Comparison of ENCODE assay signal across 8 cellular contexts in the genomic region with DNA sequence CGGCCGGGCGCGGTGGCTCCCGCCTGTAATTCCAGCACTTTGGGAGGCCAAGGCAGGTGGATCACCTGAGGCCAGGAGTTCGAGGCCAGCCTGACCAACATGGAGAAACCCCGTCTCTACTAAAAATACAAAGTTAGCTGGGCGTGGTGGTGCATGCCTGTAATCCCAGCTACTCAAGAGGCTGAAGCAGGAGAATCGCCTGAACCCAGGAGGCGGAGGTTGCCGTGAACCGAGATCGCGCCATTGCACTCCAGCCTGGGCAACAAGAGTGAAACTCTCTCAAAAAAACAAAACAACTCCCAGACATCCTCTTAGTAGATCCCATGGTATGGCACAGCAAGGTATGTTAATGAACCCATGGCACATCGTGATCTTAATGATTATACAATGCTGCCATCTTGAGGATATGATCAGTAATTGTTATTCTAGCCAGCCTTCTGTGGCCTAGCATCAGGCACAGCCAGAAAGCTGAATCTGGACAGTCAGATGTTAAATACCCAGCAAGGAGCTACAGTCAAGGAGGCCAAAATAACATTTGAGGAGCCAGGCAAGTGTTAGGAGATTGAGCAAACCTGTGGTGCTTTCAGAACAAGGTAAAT. TPM values are rescaled to one million over a fixed set of nuclear protein-coding genes. Genes with fewer than 3 reads are reported as not detected.
DNase-seq lines count a peak whose midpoint lies in the region; ATAC-seq and TF ChIP-seq lines count a peak whose summit lies in the region.
"Not testable (repeated sequence)": the region's sequence is repeated elsewhere in the genome, so short reads cannot be mapped to it uniquely, and the experiment has no call there.

No MANE protein-coding gene starts in this region.

- DNase-seq in GM04504 (ENCODE audit: low read depth) (peak; percentile 58), HS-5 (ENCODE audit: low read depth) (peak; percentile 75), NCI-H526 (lab: John Stamatoyannopoulos, UW) (peak; percentile 64 to 87), midbrain (lab: John Stamatoyannopoulos, UW) (peak; percentile 76)
- DNase-seq in activated CD4-positive, alpha-beta T cell treated with anti-CD3 and anti-CD28 coated beads, Interleukin-2, amount 10 ng/mL, durations not matched to agents 24 days and 14 days: peak; percentile 80
- DNase-seq in transverse colon: not testable (repeated sequence)

- H3K4me1 Mint-ChIP-seq in activated CD4-positive, alpha-beta T cell treated with anti-CD3 and anti-CD28 coated beads, Interleukin-2, amount 10 ng/mL, durations not matched to agents 24 days and 14 days: peaks cover 20% of the 10 kb centered on the region

- not testable (repeated sequence) for H3K9me3 ChIP-seq in transverse colon

- ATAC-seq in GM21786 (IDR thresholded peaks at IDR 0.05; ENCODE audit: unreplicated experiment) (peak; percentile 78), esophagus mucosa (peak; percentile 84)

- H3K27me3 ChIP-seq in transverse colon: not testable (repeated sequence)

- H3K4me1 ChIP-seq in transverse colon: peaks cover 16 to 31% (median 20%) of the 10 kb centered on the region in 4 donors

- TF ChIP-seq POLR2A in transverse colon (IDR thresholded peaks at IDR 0.05): not testable (repeated sequence)

- intact Hi-C loops in activated CD4-positive, alpha-beta T cell treated with anti-CD3 and anti-CD28 coated beads, Interleukin-2, amount 10 ng/mL, durations not matched to agents 24 days and 14 days (cut with micrococcal nuclease): loop anchor here (1.0 to 5.0 kb wide), 7 partner anchors 13 to 422 kb away; a partner anchor contains a TSS
- intact Hi-C loops in transverse colon (cut with DNase I; ENCODE audit: low total_unique reads): loop anchor here (10.0 kb wide), 1 partner anchor 190 kb away; a partner anchor contains a TSS

- H3K27ac ChIP-seq in transverse colon: peak overlapping the region; percentile 79 to 87 (median 85)

- in situ Hi-C loops in transverse colon (cut with MboI; ENCODE audit: low pct_ligation_motif_present in 1 of 4, low pct_unique_long_range_greater_than_20kb in 1 of 4, low sequenced_read_pairs in 3 of 4): loop anchor here in 2 of 4 donors (10.0 to 25.0 kb wide), 3 partner anchors 120 to 227 kb away; a partner anchor contains a TSS

- not testable (repeated sequence) for H3K4me3 Mint-ChIP-seq in activated CD4-positive, alpha-beta T cell treated with anti-CD3 and anti-CD28 coated beads, Interleukin-2, amount 10 ng/mL, durations not matched to agents 24 days and 14 days

- H3K9me3 Mint-ChIP-seq in activated CD4-positive, alpha-beta T cell treated with anti-CD3 and anti-CD28 coated beads, Interleukin-2, amount 10 ng/mL, durations not matched to agents 24 days and 14 days: not testable (repeated sequence)

- not testable (repeated sequence) for H3K36me3 ChIP-seq in transverse colon

- H3K4me3 ChIP-seq in transverse colon: not testable (repeated sequence)

- WGBS in transverse colon (ENCODE audit: low coverage in 1 of 2), 2 donors: 48 to 70% methylated on average over 9 to 15 of the region's 15 CpGs

- H3K27me3 Mint-ChIP-seq in activated CD4-positive, alpha-beta T cell treated with anti-CD3 and anti-CD28 coated beads, Interleukin-2, amount 10 ng/mL, durations not matched to agents 24 days and 14 days: not testable (repeated sequence)

- not testable (repeated sequence) for TF ChIP-seq EP300 in transverse colon (IDR thresholded peaks at IDR 0.05; ENCODE audit: low read depth)

- not testable (repeated sequence) for H3K36me3 Mint-ChIP-seq in activated CD4-positive, alpha-beta T cell treated with anti-CD3 and anti-CD28 coated beads, Interleukin-2, amount 10 ng/mL, durations not matched to agents 24 days and 14 days (ENCODE audit: low read depth)

- peak; percentile 55 to 81 (median 60) for TF ChIP-seq CTCF in transverse colon (IDR thresholded peaks at IDR 0.05)

- H3K27ac Mint-ChIP-seq in activated CD4-positive, alpha-beta T cell treated with anti-CD3 and anti-CD28 coated beads, Interleukin-2, amount 10 ng/mL, durations not matched to agents 24 days and 14 days: not testable (repeated sequence)

RNA-seq across cellular contexts. Expression of a gene that starts 13.4 kb away (rescaled TPM):
- 175 TPM in 2 replicates for total RNA-seq in activated CD4-positive, alpha-beta T cell treated with anti-CD3 and anti-CD28 coated beads, Interleukin-2, amount 10 ng/mL, durations not matched to agents 24 days and 14 days
- 404 TPM for total RNA-seq in esophagus mucosa
- total RNA-seq in transverse colon: 100 to 1,000 TPM; 159 to 260 (median 184) TPM

RNA-seq across cellular contexts. Expression of a gene that starts 16.7 kb away (rescaled TPM):
- total RNA-seq in activated CD4-positive, alpha-beta T cell treated with anti-CD3 and anti-CD28 coated beads, Interleukin-2, amount 10 ng/mL, durations not matched to agents 24 days and 14 days: 1.5 and 1.8 TPM in 2 replicates
- 23.6 TPM for total RNA-seq in esophagus mucosa
- total RNA-seq in transverse colon: 10 to 100 TPM; 14.2 to 27.5 (median 21.7) TPM
